In genomic region chr4:6578221-6578620, GRCh38 we compare ENCODE assay signal across 29 cellular contexts. TPM values are rescaled to one million over a fixed set of nuclear protein-coding genes. Genes with fewer than 3 reads are reported as not detected.
DNase-seq lines count a peak whose midpoint lies in the region; ATAC-seq, FAIRE-seq and TF ChIP-seq lines count a peak whose summit lies in the region.
"Had no signal": no experiment of that assay in that cellular context is flagged by ENCODE, and none has a peak within 500 bp of the region (broad histone marks: within the 10 kb centered on the region; RNA-seq: fewer than 3 reads in every experiment).

No MANE protein-coding gene starts in this region.

- no peak overlapping the region for H3K4me3 Mint-ChIP-seq in activated CD4-positive, alpha-beta T cell treated with anti-CD3 and anti-CD28 coated beads, Interleukin-2, amount 10 ng/mL, durations not matched to agents 24 days and 14 days
- H3K4me3 Mint-ChIP-seq: B cell; CD14-positive monocyte; CD4-positive, alpha-beta memory T cell had no signal

- H3K4me3 ChIP-seq in left ventricle myocardium inferior: no peak overlapping the region
- no peak overlapping the region for H3K4me3 ChIP-seq in neuronal stem cell (ENCODE audit: low read length in 2 of 2)
- H3K4me3 ChIP-seq: A549; BLaER1 treated with 17β-estradiol and CSF1 and Interleukin-3, amounts not matched to agents 10 nM and 100 nM; GM12878 had no signal

- no peak overlapping the region for H2AFZ ChIP-seq in neuronal stem cell (ENCODE audit: low read length)

- no peak overlapping the region for H3K4ac ChIP-seq in neuronal stem cell (ENCODE audit: low read length)

- no peak overlapping the region for H4K8ac ChIP-seq in neuronal stem cell (ENCODE audit: low read depth, low read length)

- no peak for TF ChIP-seq CTCF in left ventricle myocardium inferior (IDR thresholded peaks at IDR 0.05; ENCODE audit: borderline replicate concordance)
- no peak for TF ChIP-seq CTCF in D721Med (IDR thresholded peaks at IDR 0.05; ENCODE audit: insufficient read depth, missing control alignments)

- no peak overlapping the region for H3K18ac ChIP-seq in neuronal stem cell (ENCODE audit: low read length)

- H3K23ac ChIP-seq in neuronal stem cell (ENCODE audit: low read depth, low read length, poor library complexity): no peak overlapping the region

- H3K9me3 Mint-ChIP-seq in activated CD4-positive, alpha-beta T cell treated with anti-CD3 and anti-CD28 coated beads, Interleukin-2, amount 10 ng/mL, durations not matched to agents 24 days and 14 days: peaks cover 6% of the 10 kb centered on the region
- H3K9me3 Mint-ChIP-seq: CD8-positive, alpha-beta memory T cell had no signal

- H4K91ac ChIP-seq in neuronal stem cell (ENCODE audit: low read depth, low read length, poor library complexity): no peak overlapping the region

- no peak overlapping the region for H2BK12ac ChIP-seq in neuronal stem cell (ENCODE audit: low read length)

- no peak for FAIRE-seq in D721Med (lab: Jason Lieb, UNC)
- FAIRE-seq: A549, GM12878, GM12892, GM18507, GM19239 had no signal

- H3K27ac ChIP-seq in left ventricle myocardium inferior (replicated peaks) (no peak overlapping the region), neuronal stem cell (replicated peaks; ENCODE audit: low read length) (no peak overlapping the region)
- H3K27ac ChIP-seq: 22Rv1; A549; BLaER1 treated with 17β-estradiol and CSF1 and Interleukin-3, amounts not matched to agents 10 nM and 100 nM had no signal

- H3K36me3 ChIP-seq in left ventricle myocardium inferior: peaks cover 59% of the 10 kb centered on the region
- H3K36me3 ChIP-seq in neuronal stem cell (replicated peaks in 1 of 2; ENCODE audit: control insufficient read depth in 2 of 2, insufficient read depth in 2 of 2, low read length in 2 of 2): peaks cover 4 to 27% of the 10 kb centered on the region in 2 donors

- H3K27ac Mint-ChIP-seq in activated CD4-positive, alpha-beta T cell treated with anti-CD3 and anti-CD28 coated beads, Interleukin-2, amount 10 ng/mL, durations not matched to agents 24 days and 14 days: no peak overlapping the region
- H3K27ac Mint-ChIP-seq: B cell; CD4-positive, alpha-beta memory T cell; CD4-positive, CD25-positive, alpha-beta regulatory T cell had no signal

- H2BK15ac ChIP-seq in neuronal stem cell (ENCODE audit: low read length): no peak overlapping the region

- no peak overlapping the region for H3K14ac ChIP-seq in neuronal stem cell (ENCODE audit: low read length)

- H2AK5ac ChIP-seq in neuronal stem cell (ENCODE audit: low read depth, low read length): no peak overlapping the region

- peaks cover 2% of the 10 kb centered on the region for H3K79me1 ChIP-seq in neuronal stem cell (ENCODE audit: low read depth, low read length)

- H3K4me1 Mint-ChIP-seq in activated CD4-positive, alpha-beta T cell treated with anti-CD3 and anti-CD28 coated beads, Interleukin-2, amount 10 ng/mL, durations not matched to agents 24 days and 14 days: peaks cover 9% of the 10 kb centered on the region

- DNase-seq in Right ventricle myocardium inferior (ENCODE audit: missing footprints): peak; percentile 14
- DNase-seq in left ventricle myocardium inferior: no peak
- peak; percentile 74 for DNase-seq in kidney tubule cell (ENCODE audit: low spot score)
- DNase-seq in neuronal stem cell (ENCODE audit: low spot score): no peak
- no peak for DNase-seq in SIG-M5 (lab: John Stamatoyannopoulos, UW)
- no peak for DNase-seq in D721Med (ENCODE audit: insufficient read length, low spot score)
- DNase-seq in activated CD4-positive, alpha-beta T cell treated with anti-CD3 and anti-CD28 coated beads, Interleukin-2, amount 10 ng/mL, durations not matched to agents 24 days and 14 days: no peak
- DNase-seq: AML-193; Calu3; CD4-positive, alpha-beta memory T cell; CD4-positive, CD25-positive, alpha-beta regulatory T cell; CD8-positive, alpha-beta memory T cell; COR-L47; DMS 273 treated with DMSO at 0.1 percent for 48 hours; DMS153; DMS53; DMS79; DND-41; EL; GDM1 had no signal

- H3K27me3 ChIP-seq in left ventricle myocardium inferior (ENCODE audit: low read depth) (no peaks in the 10 kb centered on the region), neuronal stem cell (ENCODE audit: control insufficient read depth in 3 of 3, insufficient read depth in 3 of 3, low read depth in 1 of 3, low read length in 3 of 3) (peaks cover 0 to 10% (median 4%) of the 10 kb centered on the region in 3 experiments)
- H3K27me3 ChIP-seq: BLaER1 treated with 17β-estradiol and CSF1 and Interleukin-3, amounts not matched to agents 10 nM and 100 nM had no signal

- H3K9me3 ChIP-seq in left ventricle myocardium inferior (replicated peaks) (peaks cover 10% of the 10 kb centered on the region), neuronal stem cell (replicated peaks in 1 of 2; ENCODE audit: control insufficient read depth in 2 of 2, insufficient read depth in 1 of 2, low read depth in 1 of 2, low read length in 2 of 2) (peaks cover 5% of the 10 kb centered on the region in 2 donors)
- H3K9me3 ChIP-seq: A549 had no signal

- WGBS in neuronal stem cell (ENCODE audit: extremely low coverage in 2 of 2, insufficient read length in 2 of 2, insufficient replicate concordance in 1 of 2), 2 donors: no CpG with 5 or more reads among the region's 9 CpGs

- peaks cover 39% of the 10 kb centered on the region for H3K36me3 Mint-ChIP-seq in activated CD4-positive, alpha-beta T cell treated with anti-CD3 and anti-CD28 coated beads, Interleukin-2, amount 10 ng/mL, durations not matched to agents 24 days and 14 days (ENCODE audit: low read depth)

- H3K4me1 ChIP-seq in left ventricle myocardium inferior (peaks cover 20% of the 10 kb centered on the region), neuronal stem cell (ENCODE audit: control insufficient read depth in 2 of 2, insufficient read depth in 1 of 2, low read depth in 1 of 2, low read length in 2 of 2) (peaks cover 6 to 7% of the 10 kb centered on the region in 2 donors)

- no peak overlapping the region for H2BK5ac ChIP-seq in neuronal stem cell (ENCODE audit: low read length)

- peak overlapping the region; percentile 40 for H3K9ac ChIP-seq in neuronal stem cell (ENCODE audit: low read depth, low read length, poor library complexity)
- H3K9ac ChIP-seq: BLaER1 treated with 17β-estradiol and CSF1 and Interleukin-3, amounts not matched to agents 10 nM and 100 nM had no signal

- no peaks in the 10 kb centered on the region for H3K27me3 Mint-ChIP-seq in activated CD4-positive, alpha-beta T cell treated with anti-CD3 and anti-CD28 coated beads, Interleukin-2, amount 10 ng/mL, durations not matched to agents 24 days and 14 days
- H3K27me3 Mint-ChIP-seq: B cell; CD4-positive, alpha-beta memory T cell; CD4-positive, CD25-positive, alpha-beta regulatory T cell; CD8-positive, alpha-beta memory T cell had no signal

- H3K4me2 ChIP-seq in neuronal stem cell (ENCODE audit: insufficient read depth, low read length, poor library complexity, severe bottlenecking): no peak overlapping the region
- H3K4me2 ChIP-seq: A549; BLaER1 treated with 17β-estradiol and CSF1 and Interleukin-3, amounts not matched to agents 10 nM and 100 nM had no signal

- intact Hi-C loops in Right ventricle myocardium inferior (cut with DNase I): no loop called here
- intact Hi-C loops in left ventricle myocardium inferior (cut with micrococcal nuclease): no loop called here
- intact Hi-C loops in activated CD4-positive, alpha-beta T cell treated with anti-CD3 and anti-CD28 coated beads, Interleukin-2, amount 10 ng/mL, durations not matched to agents 24 days and 14 days (cut with micrococcal nuclease): no loop called here

- ATAC-seq in Right ventricle myocardium inferior: no peak
- ATAC-seq: A549, GM12878 had no signal

- H2BK120ac ChIP-seq in neuronal stem cell (ENCODE audit: low read depth, low read length): no peak overlapping the region

RNA-seq across cellular contexts. Expression of gene MAN2B2, which starts 3.2 kb away (rescaled TPM):
- total RNA-seq in Right ventricle myocardium inferior (17.8 TPM), left ventricle myocardium inferior (18.5 TPM)
- 3.9 TPM for polyA plus RNA-seq in neuronal stem cell (2013, experiment 1 of 2)
- polyA plus RNA-seq in neuronal stem cell (2013, experiment 2 of 2): 4.0 TPM
- 12.7 and 14.9 TPM in 2 replicates for total RNA-seq in activated CD4-positive, alpha-beta T cell treated with anti-CD3 and anti-CD28 coated beads, Interleukin-2, amount 10 ng/mL, durations not matched to agents 24 days and 14 days

Comparison
In these comparisons a context has a peak if more than half of its experiments do, and no peak if none do; other contexts are left out.
1. DNase-seq: peak in Right ventricle myocardium inferior (single experiment) and kidney tubule cell (single experiment); none in left ventricle myocardium inferior (single experiment), neuronal stem cell (single experiment), SIG-M5 (single experiment), D721Med (single experiment) and activated CD4-positive, alpha-beta T cell treated with anti-CD3 and anti-CD28 coated beads, Interleukin-2, amount 10 ng/mL, durations not matched to agents 24 days and 14 days (single experiment).